In the genomic region with DNA sequence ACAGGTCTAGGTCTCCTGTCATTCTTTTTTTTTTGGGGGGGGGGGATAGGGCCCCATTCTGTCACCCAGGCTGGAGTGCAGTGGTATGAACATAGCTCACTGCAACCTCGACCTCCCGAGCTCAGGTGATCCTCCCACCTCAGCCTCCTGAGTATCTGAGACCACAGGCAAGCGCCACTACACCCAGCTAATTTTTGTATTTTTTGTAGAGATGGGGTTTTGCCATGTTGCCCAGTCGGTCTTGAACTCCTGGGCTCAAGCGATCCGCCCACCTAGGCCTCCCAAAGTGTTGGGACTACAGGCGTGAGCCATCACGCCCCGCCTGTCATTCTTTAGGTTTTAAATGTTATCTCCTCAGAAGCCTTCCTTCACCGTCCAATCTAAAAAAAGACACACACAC, we compare ENCODE assay signal across 8 cellular contexts. TPM values are rescaled to one million over a fixed set of nuclear protein-coding genes. Genes with fewer than 3 reads are reported as not detected.
DNase-seq lines count a peak whose midpoint lies in the region; ATAC-seq and TF ChIP-seq lines count a peak whose summit lies in the region.

No MANE protein-coding gene starts in this region.

- POLR2A ChIA-PET in MCF 10A (lab: Yijun Ruan, JAX), result interaction anchor here (0.7 to 5.9 kb wide), 15 partner anchors 10 to 748 kb away, joined by 3 to 54 read pairs (median 5); partner anchors contain the start of genes LRRC59, SPAG9 and XYLT2

- peaks cover 29% of the 10 kb centered on the region for H3K36me3 Mint-ChIP-seq in activated T-cell treated with anti-CD3 and anti-CD28 coated beads, Interleukin-2, amount 50 U/mL, for 4 hours (ENCODE audit: insufficient read depth)
- H3K36me3 Mint-ChIP-seq in MCF 10A (ENCODE audit: insufficient read depth, unreplicated experiment) (peaks cover 38% of the 10 kb centered on the region), memory B cell (peaks cover 15% of the 10 kb centered on the region)

- peak overlapping the region; percentile 93 to 95 (median 94) for H3K27ac ChIP-seq in upper lobe of left lung

- no TSS peak for BruUV-seq in MCF 10A (replicated peaks; lab: Mats Ljungman, UMichigan)

- peak overlapping the region; percentile 97 for H3K27ac Mint-ChIP-seq in MCF 10A (ENCODE audit: low read depth, unreplicated experiment)
- H3K27ac Mint-ChIP-seq in memory B cell, result peak overlapping the region; percentile 98

- ATAC-seq in activated T-cell treated with anti-CD3 and anti-CD28 coated beads, Interleukin-2, amount 50 U/mL, for 4 hours, result no peak
- ATAC-seq in memory B cell (ENCODE audit: low read depth) (no peak), upper lobe of left lung (ENCODE audit: low FRiP score in 2 of 2) (no peak), HG03457 (IDR thresholded peaks at IDR 0.05; ENCODE audit: unreplicated experiment) (no peak)

- H3K4me1 ChIP-seq in upper lobe of left lung, result peaks cover 12 to 24% (median 16%) of the 10 kb centered on the region in 4 donors

- H3K9me3 Mint-ChIP-seq in activated T-cell treated with anti-CD3 and anti-CD28 coated beads, Interleukin-2, amount 50 U/mL, for 4 hours, result no peaks in the 10 kb centered on the region
- H3K9me3 Mint-ChIP-seq in MCF 10A (ENCODE audit: unreplicated experiment), result no peaks in the 10 kb centered on the region
- no peaks in the 10 kb centered on the region for H3K9me3 Mint-ChIP-seq in memory B cell

- H3K4me3 Mint-ChIP-seq in activated T-cell treated with anti-CD3 and anti-CD28 coated beads, Interleukin-2, amount 50 U/mL, for 4 hours, result peak overlapping the region; percentile 99
- H3K4me3 Mint-ChIP-seq in MCF 10A (ENCODE audit: unreplicated experiment) (peak overlapping the region; percentile 91), memory B cell (peak overlapping the region; percentile 99)

- CTCF ChIA-PET in MCF 10A (lab: Yijun Ruan, JAX), result interaction anchor here (0.8 to 4.0 kb wide), 5 partner anchors 10 to 172 kb away, joined by 3 to 27 read pairs (median 17); partner anchors contain the start of gene LRRC59

- no peaks in the 10 kb centered on the region for H3K27me3 ChIP-seq in upper lobe of left lung

- no peaks in the 10 kb centered on the region for H3K27me3 Mint-ChIP-seq in activated T-cell treated with anti-CD3 and anti-CD28 coated beads, Interleukin-2, amount 50 U/mL, for 4 hours (ENCODE audit: low read depth)
- H3K27me3 Mint-ChIP-seq in MCF 10A (ENCODE audit: insufficient read depth, unreplicated experiment) (no peaks in the 10 kb centered on the region), memory B cell (no peaks in the 10 kb centered on the region)

- WGBS in upper lobe of left lung, 2 donors, result 32 to 39% methylated on average over 10 of the region's 10 CpGs

- DNase-seq in activated T-cell treated with anti-CD3 and anti-CD28 coated beads, Interleukin-2, amount 50 U/mL, for 4 hours, result no peak
- DNase-seq in activated T-cell treated with anti-CD3 and anti-CD28 coated beads for 4 hours, result no peak
- DNase-seq in MCF 10A (ENCODE audit: unreplicated experiment), result no peak
- no peak for DNase-seq in memory B cell (ENCODE audit: low spot score in 2 of 2)
- no peak for DNase-seq in upper lobe of left lung
- DNase-seq in NCI-H82 treated with DMSO at 0.1 percent for 48 hours (lab: John Stamatoyannopoulos, UW; ENCODE audit: unreplicated experiment), result no peak
- no peak for DNase-seq in SW480 (ENCODE audit: low spot score)

- TF ChIP-seq CTCF in MCF 10A (IDR thresholded peaks at IDR 0.05; ENCODE audit: unreplicated experiment) (no peak), upper lobe of left lung (IDR thresholded peaks at IDR 0.05) (no peak)

- H3K9me3 ChIP-seq in upper lobe of left lung, result no peaks in the 10 kb centered on the region

- no peak for TF ChIP-seq POLR2A in upper lobe of left lung (IDR thresholded peaks at IDR 0.05)

- TF ChIP-seq EP300 in upper lobe of left lung (IDR thresholded peaks at IDR 0.05), result no peak

- H3K36me3 ChIP-seq in upper lobe of left lung, result peaks cover 18 to 37% (median 27%) of the 10 kb centered on the region in 4 donors

- intact Hi-C loops in MCF 10A (cut with micrococcal nuclease), result no loop called here

- H3K4me3 ChIP-seq in upper lobe of left lung, result peak overlapping the region; percentile 62 to 87 (median 70)

- peaks cover 28% of the 10 kb centered on the region for H3K4me1 Mint-ChIP-seq in activated T-cell treated with anti-CD3 and anti-CD28 coated beads, Interleukin-2, amount 50 U/mL, for 4 hours (ENCODE audit: low read depth)
- H3K4me1 Mint-ChIP-seq in MCF 10A (ENCODE audit: insufficient read depth, unreplicated experiment) (peaks cover 12% of the 10 kb centered on the region), memory B cell (peaks cover 15% of the 10 kb centered on the region)

RNA-seq across cellular contexts. Expression of gene MRPL27, which starts 0.8 kb away (rescaled TPM):
- 100 to 1,000 TPM in 2 of 3 donors, 10 to 100 TPM in 1; 85.2 to 109 (median 102) TPM for total RNA-seq in activated T-cell treated with anti-CD3 and anti-CD28 coated beads, Interleukin-2, amount 50 U/mL, for 4 hours
- total RNA-seq in MCF 10A (2022), result 57.2 and 71.5 TPM in 2 replicates
- total RNA-seq in upper lobe of left lung, result 10 to 100 TPM in 5 of 6 donors, 1 to 10 TPM in 1; 7.3 to 59.1 (median 50.6) TPM

RNA-seq across cellular contexts. Expression of gene EME1, which starts 0.8 kb away (rescaled TPM):
- total RNA-seq in activated T-cell treated with anti-CD3 and anti-CD28 coated beads, Interleukin-2, amount 50 U/mL, for 4 hours, result 10 to 100 TPM; 12.2 to 13.3 (median 12.6) TPM
- total RNA-seq in MCF 10A (2022) (6.0 and 6.7 TPM in 2 replicates), upper lobe of left lung (10 to 100 TPM in 1 of 6 donors, 1 to 10 TPM in 2, under 1 TPM in 1, not detected in 2; 0.30 to 12.1 (median 1.2) TPM)

RNA-seq across cellular contexts. Expression of gene LRRC59, which starts 25.1 kb away (rescaled TPM):
- 100 to 1,000 TPM; 153 to 174 (median 159) TPM for total RNA-seq in activated T-cell treated with anti-CD3 and anti-CD28 coated beads, Interleukin-2, amount 50 U/mL, for 4 hours
- total RNA-seq in MCF 10A (2022) (306 and 344 TPM in 2 replicates), upper lobe of left lung (100 to 1,000 TPM in 1 of 6 donors, 10 to 100 TPM in 5; 19.9 to 135 (median 67.0) TPM)

RNA-seq across cellular contexts. Expression of gene XYLT2, which starts 26.3 kb away (rescaled TPM):
- 10 to 100 TPM; 23.8 to 25.0 (median 24.1) TPM for total RNA-seq in activated T-cell treated with anti-CD3 and anti-CD28 coated beads, Interleukin-2, amount 50 U/mL, for 4 hours
- total RNA-seq in MCF 10A (2022) (9.6 and 14.0 TPM in 2 replicates), upper lobe of left lung (10 to 100 TPM; 16.4 to 33.5 (median 19.2) TPM)

RNA-seq across cellular contexts. Expression of gene ACSF2, which starts 53.8 kb away (rescaled TPM):
- 1 to 10 TPM; 3.7 to 4.3 (median 4.3) TPM for total RNA-seq in activated T-cell treated with anti-CD3 and anti-CD28 coated beads, Interleukin-2, amount 50 U/mL, for 4 hours
- total RNA-seq in MCF 10A (2022), result 10.5 and 17.8 TPM in 2 replicates
- total RNA-seq in upper lobe of left lung, result 100 to 1,000 TPM in 4 of 6 donors, 10 to 100 TPM in 2; 52.3 to 239 (median 120) TPM
